8 cellular contexts compared by ENCODE assay signal in genomic region chr20:46710149-46710913, GRCh38. TPM values are rescaled to one million over a fixed set of nuclear protein-coding genes. Genes with fewer than 3 reads are reported as not detected.
DNase-seq lines count a peak whose midpoint lies in the region; ATAC-seq and TF ChIP-seq lines count a peak whose summit lies in the region.

No MANE protein-coding gene starts in this region.

- DNase-seq in NCI-H146 (lab: John Stamatoyannopoulos, UW) (peak; percentile 30), NCI-H146 treated with DMSO at 0.1 percent for 48 hours (lab: John Stamatoyannopoulos, UW; ENCODE audit: unreplicated experiment) (no peak), lower leg skin (ENCODE audit: low spot score in 2 of 2) (peak in 1 of 2 donors; percentile 68), posterior vena cava (ENCODE audit: low spot score) (no peak)

- H3K36me3 ChIP-seq in stomach smooth muscle (ENCODE audit: control insufficient read depth in 2 of 2, insufficient read depth in 2 of 2, low read length in 2 of 2): no peaks in the 10 kb centered on the region

- peak overlapping the region; percentile 83 to 89 for H3K9ac ChIP-seq in stomach smooth muscle (ENCODE audit: low read length in 2 of 2)

- H3K27ac Mint-ChIP-seq in brain: peak overlapping the region in 4 of 5 experiments; percentile 48 to 93 (median 72)

- TF ChIP-seq POLR2A in lower leg skin (IDR thresholded peaks at IDR 0.05): no peak

- H3K27me3 Mint-ChIP-seq in brain: peaks cover 6% of the 10 kb centered on the region

- peaks cover 21% of the 10 kb centered on the region for H3K4me1 ChIP-seq in stomach smooth muscle (ENCODE audit: control insufficient read depth, insufficient read depth, low read length)

- TF ChIP-seq CTCF in brain (conservative IDR thresholded peaks at IDR 0.05): peak in 1 of 2 experiments; percentile 3
- no peak for TF ChIP-seq CTCF in lower leg skin (IDR thresholded peaks at IDR 0.05)

- H3K36me3 Mint-ChIP-seq in brain: no peaks in the 10 kb centered on the region

- peak overlapping the region; percentile 42 to 92 (median 86) for H3K4me3 Mint-ChIP-seq in brain

- H3K9me3 Mint-ChIP-seq in brain: peaks cover 0 to 16% (median 7%) of the 10 kb centered on the region in 5 experiments

- intact Hi-C loops in lower leg skin (cut with DNase I; ENCODE audit: low total_unique reads) (no loop called here), posterior vena cava (cut with DNase I) (no loop called here)

- no peaks in the 10 kb centered on the region for H3K9me3 ChIP-seq in stomach smooth muscle (ENCODE audit: control insufficient read depth in 2 of 2, low read length in 2 of 2)

- H3K4me1 Mint-ChIP-seq in brain: peaks cover 25% of the 10 kb centered on the region

- H3K27ac ChIP-seq in stomach smooth muscle (ENCODE audit: low read length): peak overlapping the region; percentile 49

- WGBS in lower leg skin, 2 donors: 43 to 47% methylated on average over 23 of the region's 23 CpGs

- no peaks in the 10 kb centered on the region for H3K27me3 ChIP-seq in stomach smooth muscle (ENCODE audit: control insufficient read depth in 1 of 2, insufficient read depth in 2 of 2, low read length in 2 of 2)

- ATAC-seq in HG03469 (IDR thresholded peaks at IDR 0.05; ENCODE audit: unreplicated experiment) (no peak), GM21619 (IDR thresholded peaks at IDR 0.05; ENCODE audit: unreplicated experiment) (no peak)

- H3K4me3 ChIP-seq in lower leg skin (ENCODE audit: low read depth, poor library complexity, severe bottlenecking): peak overlapping the region; percentile 41
- H3K4me3 ChIP-seq in stomach smooth muscle (ENCODE audit: low read length in 2 of 2): peak overlapping the region; percentile 88 to 92

RNA-seq across cellular contexts. Expression of gene SLC2A10, which starts 0.9 kb away (rescaled TPM):
- polyA plus RNA-seq in brain (ENCODE audit: insufficient read depth, low read depth, low replicate concordance): 1.1 TPM
- total RNA-seq in lower leg skin (10 to 100 TPM in 2 of 4 donors, 1 to 10 TPM in 2; 3.9 to 14.9 (median 10.0) TPM), posterior vena cava (10 to 100 TPM; 14.2 to 19.2 TPM)

RNA-seq across cellular contexts. Expression of gene TP53RK, which starts 21.1 kb away (rescaled TPM):
- 8.3 TPM for polyA plus RNA-seq in brain (ENCODE audit: insufficient read depth, low read depth, low replicate concordance)
- total RNA-seq in lower leg skin: 10 to 100 TPM; 19.5 to 28.6 (median 24.0) TPM
- total RNA-seq in posterior vena cava: 10 to 100 TPM in 1 of 2 donors, 1 to 10 TPM in 1; 9.5 to 12.4 TPM

RNA-seq across cellular contexts. Expression of gene SLC13A3, which starts 59.1 kb away (rescaled TPM):
- 10.3 TPM for polyA plus RNA-seq in brain (ENCODE audit: insufficient read depth, low read depth, low replicate concordance)
- total RNA-seq in lower leg skin (1 to 10 TPM; 1.4 to 3.3 (median 1.8) TPM), posterior vena cava (1 to 10 TPM; 1.7 to 2.3 TPM)
